In the genomic region with DNA sequence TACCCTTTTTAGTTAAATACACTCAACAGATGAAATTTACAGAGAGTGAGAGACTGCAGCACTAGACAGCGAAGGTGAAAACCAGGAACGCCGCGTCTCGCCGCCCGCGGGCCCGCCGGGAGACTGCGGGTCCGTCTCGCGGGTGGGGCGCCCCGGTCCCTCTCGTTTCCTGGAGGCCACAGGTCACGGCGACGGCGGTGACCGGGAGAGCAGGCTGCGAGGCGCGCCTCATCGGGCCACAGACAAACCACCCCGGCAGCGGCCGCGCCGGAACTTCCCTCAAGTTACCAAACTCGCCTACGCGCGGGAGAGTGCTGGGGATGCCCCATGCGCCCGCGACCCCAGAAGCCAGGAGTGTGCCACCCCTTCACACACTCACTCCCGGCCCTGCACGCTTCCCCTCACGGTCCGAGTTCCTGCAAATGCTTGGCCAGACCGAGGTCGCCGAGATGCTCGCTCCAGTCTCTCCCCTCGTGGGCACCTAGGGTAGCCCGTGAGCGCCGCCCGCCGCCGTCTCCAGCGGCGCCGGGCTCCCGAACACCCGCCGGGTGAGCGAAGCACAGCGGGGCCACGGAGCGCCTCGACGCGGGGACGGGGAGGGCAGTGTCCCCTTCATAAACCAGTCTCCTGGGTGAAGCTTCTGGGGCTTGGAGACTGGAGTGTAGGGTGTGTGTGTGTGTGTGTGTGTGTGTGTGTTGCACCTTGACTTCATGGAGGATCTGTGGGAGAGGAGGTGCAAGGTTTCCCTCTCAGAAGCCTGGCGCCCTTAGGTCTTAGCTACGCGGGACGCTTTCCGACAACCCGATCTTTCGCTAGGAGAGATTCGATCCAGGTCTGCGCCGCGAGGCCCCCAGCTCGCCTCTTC, we compare ENCODE assay signal across 8 cellular contexts. TPM values are rescaled to one million over a fixed set of nuclear protein-coding genes. Genes with fewer than 3 reads are reported as not detected.
DNase-seq lines count a peak whose midpoint lies in the region; ATAC-seq and TF ChIP-seq lines count a peak whose summit lies in the region.

No MANE protein-coding gene starts in this region.

- peak; percentile 29 for ATAC-seq in HG02885 (IDR thresholded peaks at IDR 0.05; ENCODE audit: poor library complexity, unreplicated experiment)
- ATAC-seq in HG03025 (IDR thresholded peaks at IDR 0.05; ENCODE audit: low FRiP score, unreplicated experiment): no peak

- no peaks in the 10 kb centered on the region for H3K9me3 ChIP-seq in breast epithelium

- no peak for TF ChIP-seq POLR2A in breast epithelium (IDR thresholded peaks at IDR 0.05)

- peak overlapping the region; percentile 94 to 97 for H3K27ac ChIP-seq in breast epithelium

- intact Hi-C loops in breast epithelium (cut with DNase I; ENCODE audit: low total_unique reads): loop anchor here (10.0 kb wide), 1 partner anchor 80 kb away; no protein-coding TSS in a partner anchor

- H3K4me3 ChIP-seq in WI38 (ENCODE audit: low read depth, low read length) (peak overlapping the region; percentile 55), breast epithelium (peak overlapping the region; percentile 77 to 99 (median 81))

- no peaks in the 10 kb centered on the region for H3K4me1 ChIP-seq in breast epithelium

- no peak for TF ChIP-seq CTCF in WI38 (IDR thresholded peaks at IDR 0.05; ENCODE audit: low read depth, low read length)
- peak in 2 of 3 donors; percentile 15 to 40 for TF ChIP-seq CTCF in breast epithelium (IDR thresholded peaks at IDR 0.05)

- no peaks in the 10 kb centered on the region for H3K27me3 ChIP-seq in breast epithelium

- no peaks in the 10 kb centered on the region for H3K36me3 ChIP-seq in breast epithelium

- DNase-seq in D341Med (ENCODE audit: low spot score) (peak; percentile 71), breast epithelium (ENCODE audit: low spot score in 2 of 2) (peak in 1 of 2 donors; percentile 41), islet precursor cell (peak; percentile 70), GM19238 (ENCODE audit: insufficient read length, low spot score) (no peak)
- peak; percentile 61 to 71 for DNase-seq in stimulated activated CD4-positive, alpha-beta T cell treated with anti-CD3 and anti-CD28 coated beads, Interleukin-12 subunit alpha, Interleukin-12 subunit beta, amount 100 ng/mL, for 24 hours (ENCODE audit: low read depth in 2 of 2)

RNA-seq across cellular contexts. Expression of a gene that starts 1.4 kb away (rescaled TPM):
- 10 to 100 TPM in 1 of 3 donors, 1 to 10 TPM in 2; 6.2 to 13.8 (median 7.0) TPM for total RNA-seq in breast epithelium
